9 cellular contexts compared by ENCODE assay signal in the genomic region with DNA sequence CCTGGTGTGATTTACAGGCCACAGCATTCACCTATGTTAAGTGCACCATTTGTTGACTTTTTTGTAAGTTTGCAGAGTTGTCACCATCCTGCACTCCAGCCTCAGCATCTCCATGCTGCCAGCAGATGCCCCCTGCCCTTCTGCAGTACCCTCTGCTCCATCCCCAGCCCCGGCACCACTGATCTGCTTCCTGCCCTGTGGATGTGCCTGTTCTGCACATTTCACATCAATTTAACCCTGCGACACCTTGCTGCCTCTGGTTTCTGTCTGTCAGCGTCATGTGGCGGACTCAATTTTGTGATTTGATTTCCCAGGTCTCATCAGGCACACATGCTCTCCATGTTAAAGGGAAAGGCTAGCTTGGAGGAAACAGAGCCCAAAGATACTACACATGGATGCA. TPM values are rescaled to one million over a fixed set of nuclear protein-coding genes. Genes with fewer than 3 reads are reported as not detected.
"Had no signal": no experiment of that assay in that cellular context is flagged by ENCODE, and none has a peak within 500 bp of the region (broad histone marks: within the 10 kb centered on the region; RNA-seq: fewer than 3 reads in every experiment).

No MANE protein-coding gene starts in this region.

RNA-seq across cellular contexts. Expression of a gene that starts 36.5 kb away (rescaled TPM):
- total RNA-seq: activated CD4-positive, alpha-beta T cell treated with anti-CD3 and anti-CD28 coated beads for 36 hours; activated CD4-positive, alpha-beta T cell treated with anti-CD3 and anti-CD28 coated beads, Interleukin-2, amount 10 ng/mL, durations not matched to agents 7 days and 5 days; activated CD8-positive, alpha-beta memory T cell treated with anti-CD3 and anti-CD28 coated beads, Interleukin-2, amount 10 ng/mL, durations not matched to agents 7 days and 5 days; activated naive CD8-positive, alpha-beta T cell treated with anti-CD3 and anti-CD28 coated beads, Interleukin-2, amount 10 ng/mL, durations not matched to agents 7 days and 5 days; ascending aorta; T-cell; T-helper 1 cell treated with Interleukin-12 subunit alpha and Interleukin-12 subunit beta and Interleukin-4 antibody, amounts not matched to agents 30 ng/mL and 1 ng/mL, for 36 hours; T-helper 17 cell; T-helper 2 cell treated with Interferon-gamma antibody and Interleukin-4, amounts not matched to agents 100 ng/mL and 5 ng/mL, for 36 hours had no signal
